Comparison of ENCODE assay signal across 12 cellular contexts in genomic region chr7:99035723-99036530, GRCh38.
"Had no signal": no experiment of that assay in that cellular context is flagged by ENCODE, and none has a peak within 500 bp of the region (broad histone marks: within the 10 kb centered on the region; RNA-seq: fewer than 3 reads in every experiment).

No MANE protein-coding gene starts in this region.

- DNase-seq: activated CD4-positive, alpha-beta T cell treated with anti-CD3 and anti-CD28 coated beads, Interleukin-2, amount 50 U/mL, for 1 hour; activated naive CD4-positive, alpha-beta T cell; activated naive CD8-positive, alpha-beta T cell treated with anti-CD3 and anti-CD28 coated beads, Interleukin-2, amount 50 U/mL, for 24 hours; central memory CD4-positive, alpha-beta T cell; cortex of kidney; effector memory CD4-positive, alpha-beta T cell; ovary; retina; stimulated activated CD4-positive, alpha-beta T cell treated with anti-CD3 and anti-CD28 coated beads, Interleukin-15, amount 100 ng/mL, for 24 hours; stimulated activated CD4-positive, alpha-beta T cell treated with anti-CD3 and anti-CD28 coated beads, Interleukin-4, amount 100 ng/mL, for 4 hours; upper lobe of right lung had no signal

- H3K27ac ChIP-seq: neural progenitor cell, ovary, upper lobe of right lung had no signal

- H3K27ac Mint-ChIP-seq: activated naive CD8-positive, alpha-beta T cell treated with anti-CD3 and anti-CD28 coated beads, Interleukin-2, amount 50 U/mL, for 24 hours; neural progenitor cell had no signal

- ATAC-seq: activated naive CD8-positive, alpha-beta T cell treated with anti-CD3 and anti-CD28 coated beads, Interleukin-2, amount 50 U/mL, for 24 hours had no signal

- H3K9ac ChIP-seq: neural progenitor cell had no signal

- H3K9me3 ChIP-seq: ovary, upper lobe of right lung had no signal

- H3K4me3 ChIP-seq: neural progenitor cell, ovary, upper lobe of right lung had no signal

- H2AFZ ChIP-seq: neural progenitor cell had no signal

- H3K4me3 Mint-ChIP-seq: activated naive CD8-positive, alpha-beta T cell treated with anti-CD3 and anti-CD28 coated beads, Interleukin-2, amount 50 U/mL, for 24 hours; neural progenitor cell had no signal

- H3K36me3 ChIP-seq: ovary had no signal

- H3K9me3 Mint-ChIP-seq: activated naive CD8-positive, alpha-beta T cell treated with anti-CD3 and anti-CD28 coated beads, Interleukin-2, amount 50 U/mL, for 24 hours; neural progenitor cell had no signal

- H3K4me1 ChIP-seq: neural progenitor cell had no signal

- H3K4me1 Mint-ChIP-seq: activated naive CD8-positive, alpha-beta T cell treated with anti-CD3 and anti-CD28 coated beads, Interleukin-2, amount 50 U/mL, for 24 hours had no signal

- H3K27me3 Mint-ChIP-seq: activated naive CD8-positive, alpha-beta T cell treated with anti-CD3 and anti-CD28 coated beads, Interleukin-2, amount 50 U/mL, for 24 hours had no signal

- H3K27me3 ChIP-seq: neural progenitor cell, ovary, upper lobe of right lung had no signal

- H3K4me2 ChIP-seq: neural progenitor cell had no signal
